14 cellular contexts compared by ENCODE assay signal in genomic region chr18:54606835-54607212, GRCh38. TPM values are rescaled to one million over a fixed set of nuclear protein-coding genes. Genes with fewer than 3 reads are reported as not detected.
DNase-seq lines count a peak whose midpoint lies in the region; ATAC-seq and TF ChIP-seq lines count a peak whose summit lies in the region.
"Had no signal": no experiment of that assay in that cellular context is flagged by ENCODE, and none has a peak within 500 bp of the region (broad histone marks: within the 10 kb centered on the region; RNA-seq: fewer than 3 reads in every experiment).

No MANE protein-coding gene starts in this region.

- DNase-seq in breast epithelium (ENCODE audit: low spot score in 2 of 2) = no peak
- DNase-seq in islet precursor cell = peak; percentile 65
- no peak for DNase-seq in prostate gland (ENCODE audit: low spot score)
- no peak for DNase-seq in RKO (ENCODE audit: low spot score)
- DNase-seq in activated CD4-positive, alpha-beta T cell treated with anti-CD3 and anti-CD28 coated beads for 48 hours = no peak
- DNase-seq in adrenal gland = no peak
- DNase-seq: activated CD8-positive, alpha-beta T cell treated with anti-CD3 and anti-CD28 coated beads for 36 hours; activated naive CD8-positive, alpha-beta T cell treated with anti-CD3 and anti-CD28 coated beads, Interleukin-2, amount 50 U/mL, for 24 hours; activated T-cell treated with anti-CD3 and anti-CD28 coated beads, Interleukin-2, amount 50 U/mL, for 72 hours; effector memory CD4-positive, alpha-beta T cell; KBM-7 had no signal

- H3K36me3 ChIP-seq in HUES48 (ENCODE audit: control insufficient read depth, insufficient read depth, low read length) (no peaks in the 10 kb centered on the region), breast epithelium (no peaks in the 10 kb centered on the region), prostate gland (no peaks in the 10 kb centered on the region), adrenal gland (replicated peaks in 1 of 2) (no peaks in the 10 kb centered on the region)

- H3K4me3 ChIP-seq in HUES48 (ENCODE audit: low read depth, low read length) (peak overlapping the region; percentile 46), breast epithelium (peak overlapping the region in 2 of 3 donors; percentile 45 to 53), prostate gland (no peak overlapping the region), adrenal gland (no peak overlapping the region)

- H3K27ac ChIP-seq in HUES48 (ENCODE audit: low read depth, low read length) (peak overlapping the region; percentile 97), breast epithelium (peak overlapping the region; percentile 81 to 90), prostate gland (peak overlapping the region; percentile 71 to 73), adrenal gland (no peak overlapping the region)

- TF ChIP-seq POLR2A in breast epithelium (IDR thresholded peaks at IDR 0.05) (no peak), prostate gland (IDR thresholded peaks at IDR 0.05) (no peak), adrenal gland (IDR thresholded peaks at IDR 0.05) (no peak)

- H3K9ac ChIP-seq in HUES48 (ENCODE audit: low read depth, low read length) = peak overlapping the region; percentile 64

- peaks cover 43% of the 10 kb centered on the region for H3K4me1 ChIP-seq in HUES48 (ENCODE audit: control insufficient read depth, insufficient read depth, low read length)
- H3K4me1 ChIP-seq in breast epithelium = no peaks in the 10 kb centered on the region
- H3K4me1 ChIP-seq in prostate gland (replicated peaks) = no peaks in the 10 kb centered on the region
- no peaks in the 10 kb centered on the region for H3K4me1 ChIP-seq in adrenal gland (replicated peaks in 1 of 2)

- TF ChIP-seq CTCF in breast epithelium (IDR thresholded peaks at IDR 0.05) (no peak), prostate gland (IDR thresholded peaks at IDR 0.05) (no peak), adrenal gland (IDR thresholded peaks at IDR 0.05) (no peak)

- intact Hi-C loops in breast epithelium (cut with DNase I; ENCODE audit: low total_unique reads) (no loop called here), prostate gland (cut with DNase I) (no loop called here), adrenal gland (cut with DNase I) (no loop called here)

- 88% methylated on average over 9 of the region's 9 CpGs for WGBS in prostate gland
- WGBS in adrenal gland, 4 donors = 84 to 89% (median 85%) methylated on average over 8 to 9 of the region's 9 CpGs

- no peak for ATAC-seq in GM21619 (IDR thresholded peaks at IDR 0.05; ENCODE audit: unreplicated experiment)
- ATAC-seq: activated CD8-positive, alpha-beta T cell treated with anti-CD3 and anti-CD28 coated beads for 36 hours; activated naive CD8-positive, alpha-beta T cell treated with anti-CD3 and anti-CD28 coated beads, Interleukin-2, amount 50 U/mL, for 24 hours; activated T-cell treated with anti-CD3 and anti-CD28 coated beads, Interleukin-2, amount 50 U/mL, for 72 hours had no signal

- H3K9me3 ChIP-seq in HUES48 (ENCODE audit: control insufficient read depth, insufficient read depth, low read length) = no peaks in the 10 kb centered on the region
- H3K9me3 ChIP-seq in breast epithelium = no peaks in the 10 kb centered on the region
- no peaks in the 10 kb centered on the region for H3K9me3 ChIP-seq in prostate gland
- H3K9me3 ChIP-seq in adrenal gland (replicated peaks in 1 of 3) = no peaks in the 10 kb centered on the region

- no peaks in the 10 kb centered on the region for H3K27me3 ChIP-seq in HUES48 (ENCODE audit: control insufficient read depth, insufficient read depth, low read length)
- H3K27me3 ChIP-seq in breast epithelium = no peaks in the 10 kb centered on the region
- no peaks in the 10 kb centered on the region for H3K27me3 ChIP-seq in prostate gland (replicated peaks; ENCODE audit: insufficient read depth)
- no peaks in the 10 kb centered on the region for H3K27me3 ChIP-seq in adrenal gland

RNA-seq across cellular contexts. Expression of gene DYNAP, which starts 15.8 kb away (rescaled TPM):
- not detected for total RNA-seq in breast epithelium
- total RNA-seq in prostate gland = not detected
- total RNA-seq in adrenal gland = not detected
- not detected for polyA plus RNA-seq in adrenal gland
- total RNA-seq: activated CD8-positive, alpha-beta T cell treated with anti-CD3 and anti-CD28 coated beads for 36 hours; activated T-cell treated with anti-CD3 and anti-CD28 coated beads, Interleukin-2, amount 50 U/mL, for 72 hours; fibroblast of villous mesenchyme had no signal

Comparison
In these comparisons a context has a peak if more than half of its experiments do, and no peak if none do; other contexts are left out.
1. H3K27ac ChIP-seq: peak in HUES48 (single experiment), breast epithelium (2 of 2) and prostate gland (2 of 2); none in adrenal gland (0 of 5).
2. H3K4me3 ChIP-seq: peak in HUES48 (single experiment) and breast epithelium (2 of 3); none in prostate gland (0 of 2) and adrenal gland (0 of 4).